Comparison of ENCODE assay signal across 1 cellular context in the genomic region with DNA sequence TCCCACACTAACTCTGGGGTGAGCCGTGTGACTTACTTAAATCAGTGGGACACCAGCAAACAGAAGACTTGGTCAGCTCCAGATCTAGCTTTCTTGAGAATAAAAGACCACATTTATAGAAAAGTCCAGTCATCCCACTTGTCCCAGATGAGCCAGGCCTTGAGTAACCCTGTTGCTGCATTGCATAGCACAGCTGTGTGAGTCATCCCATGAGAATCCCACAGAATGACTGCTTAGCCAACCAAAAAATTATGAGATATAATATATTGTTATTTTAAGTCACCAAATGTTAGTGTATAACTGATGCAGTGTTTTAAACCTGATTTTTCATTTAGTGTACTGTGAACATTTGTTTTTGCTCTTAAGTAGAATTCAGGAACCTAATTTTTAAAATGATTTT.
TF ChIP-seq lines count a peak whose summit lies in the region.

No MANE protein-coding gene starts in this region.

TF ChIP-seq in SK-N-SH treated with all-trans-retinoic acid at 6 μM for 48 hours, 23 proteins besides CTCF, POLR2A, EP300 and RAD21 (continued from another document):
- TF ChIP-seq, protein P1, sequence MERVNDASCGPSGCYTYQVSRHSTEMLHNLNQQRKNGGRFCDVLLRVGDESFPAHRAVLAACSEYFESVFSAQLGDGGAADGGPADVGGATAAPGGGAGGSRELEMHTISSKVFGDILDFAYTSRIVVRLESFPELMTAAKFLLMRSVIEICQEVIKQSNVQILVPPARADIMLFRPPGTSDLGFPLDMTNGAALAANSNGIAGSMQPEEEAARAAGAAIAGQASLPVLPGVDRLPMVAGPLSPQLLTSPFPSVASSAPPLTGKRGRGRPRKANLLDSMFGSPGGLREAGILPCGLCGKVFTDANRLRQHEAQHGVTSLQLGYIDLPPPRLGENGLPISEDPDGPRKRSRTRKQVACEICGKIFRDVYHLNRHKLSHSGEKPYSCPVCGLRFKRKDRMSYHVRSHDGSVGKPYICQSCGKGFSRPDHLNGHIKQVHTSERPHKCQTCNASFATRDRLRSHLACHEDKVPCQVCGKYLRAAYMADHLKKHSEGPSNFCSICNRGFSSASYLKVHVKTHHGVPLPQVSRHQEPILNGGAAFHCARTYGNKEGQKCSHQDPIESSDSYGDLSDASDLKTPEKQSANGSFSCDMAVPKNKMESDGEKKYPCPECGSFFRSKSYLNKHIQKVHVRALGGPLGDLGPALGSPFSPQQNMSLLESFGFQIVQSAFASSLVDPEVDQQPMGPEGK (CRISPR knock-in tag; IDR thresholded peaks at IDR 0.05; ENCODE audit: borderline replicate concordance), result no peak
- TF ChIP-seq CSRNP3 (CRISPR knock-in tag; IDR thresholded peaks at IDR 0.05), result no peak
TF ChIP-seq in SK-N-SH treated with all-trans-retinoic acid at 6 μM for 48 hours: peak in this region for 0.
